ENCODE assay signal across 21 cellular contexts in the genomic region with DNA sequence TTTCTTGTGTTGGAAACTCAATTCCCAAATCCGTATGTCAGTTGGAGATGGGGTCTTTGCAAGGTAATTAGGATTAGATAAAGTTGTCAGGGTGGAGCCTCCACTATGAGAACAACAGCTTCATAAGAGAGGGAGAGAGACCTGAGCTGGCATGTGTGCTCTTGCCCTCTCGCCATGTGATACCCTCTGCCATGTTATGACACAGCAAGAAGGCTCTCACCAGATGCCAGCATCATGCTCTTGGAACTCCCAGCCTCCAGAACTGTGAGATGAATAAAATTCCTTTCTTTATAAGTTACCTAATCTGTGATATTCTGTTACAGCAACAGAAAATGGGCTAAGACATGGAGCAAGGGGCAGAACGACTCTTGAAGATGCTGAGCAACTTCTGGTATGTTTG.
A peak's percentile ranks its signal among the peaks of the same experiment; 100 is the strongest.
DNase-seq lines count a peak whose midpoint lies in the region; ATAC-seq, FAIRE-seq and TF ChIP-seq lines count a peak whose summit lies in the region.
"Had no signal": no experiment of that assay in that cellular context is flagged by ENCODE, and none has a peak within 500 bp of the region (broad histone marks: within the 10 kb centered on the region; RNA-seq: fewer than 3 reads in every experiment).

No MANE protein-coding gene starts in this region.

- no peaks in the 10 kb centered on the region for H4K20me1 ChIP-seq in mammary epithelial cell (ENCODE audit: insufficient read depth, low read length)
- no peaks in the 10 kb centered on the region for H4K20me1 ChIP-seq in PC-9 (ENCODE audit: insufficient read depth)

- H3K4me3 ChIP-seq in mammary epithelial cell (replicated peaks in 1 of 3; ENCODE audit: insufficient read depth in 1 of 3, low read depth in 2 of 3, low read length in 3 of 3) (no peak overlapping the region), bronchial epithelial cell (ENCODE audit: low read depth, low read length) (no peak overlapping the region), PC-9 (no peak overlapping the region)
- H3K4me3 ChIP-seq: HAP-1 had no signal

- H3K9me3 Mint-ChIP-seq in MCF 10A (ENCODE audit: unreplicated experiment) (peaks cover 9% of the 10 kb centered on the region), T-cell (peaks cover 4 to 9% (median 8%) of the 10 kb centered on the region in 3 donors)

- H3K36me3 Mint-ChIP-seq in MCF 10A (ENCODE audit: insufficient read depth, unreplicated experiment) (no peaks in the 10 kb centered on the region), T-cell (no peaks in the 10 kb centered on the region)

- H3K27ac ChIP-seq in mammary epithelial cell (ENCODE audit: insufficient read depth, low read depth, low read length) (no peak overlapping the region), PC-9 (no peak overlapping the region)
- H3K27ac ChIP-seq: RWPE1 had no signal

- no peak overlapping the region for H3K4me2 ChIP-seq in mammary epithelial cell (ENCODE audit: insufficient read depth, low read depth, low read length)
- H3K4me2 ChIP-seq in PC-9: no peak overlapping the region

- no peak overlapping the region for H2AFZ ChIP-seq in mammary epithelial cell (ENCODE audit: low read depth, low read length)
- no peak overlapping the region for H2AFZ ChIP-seq in PC-9

- H3K79me2 ChIP-seq in mammary epithelial cell (ENCODE audit: insufficient read depth, low read length) (no peaks in the 10 kb centered on the region), PC-9 (ENCODE audit: low read depth) (no peaks in the 10 kb centered on the region)

- BruUV-seq in mammary epithelial cell (replicated peaks; lab: Mats Ljungman, UMichigan) (no TSS peak), MCF 10A (replicated peaks; lab: Mats Ljungman, UMichigan) (no TSS peak), PC-9 (replicated peaks; lab: Mats Ljungman, UMichigan) (no TSS peak)

- TF ChIP-seq CTCF in mammary epithelial cell (conservative IDR thresholded peaks at IDR 0.05 in 1 of 2, IDR thresholded peaks at IDR 0.05 in 1 of 2; ENCODE audit: extremely low read depth in 1 of 2, insufficient read depth in 1 of 2, low read depth in 1 of 2, low read length in 2 of 2) (no peak), MCF 10A (IDR thresholded peaks at IDR 0.05; ENCODE audit: unreplicated experiment) (no peak), bronchial epithelial cell (IDR thresholded peaks at IDR 0.05; ENCODE audit: insufficient read depth, low read length, severe bottlenecking) (no peak), PC-9 (conservative IDR thresholded peaks at IDR 0.05) (no peak)

- CTCF ChIA-PET in mammary epithelial cell (lab: Charles Lee; ENCODE audit: low non-redundant PET) (no interaction called here), MCF 10A (lab: Yijun Ruan, JAX) (no interaction called here), PC-9 (lab: Charles Lee) (no interaction called here), T-cell (lab: Charles Lee) (no interaction called here)

- dilution Hi-C loops in mammary epithelial cell (cut with HindIII; ENCODE audit: low sequenced_read_pairs): no loop called here

- H3K9me2 ChIP-seq in PC-9 (ENCODE audit: insufficient read depth): no peaks in the 10 kb centered on the region

- 94% methylated on average over 3 of the region's 3 CpGs for WGBS in mammary epithelial cell (ENCODE audit: low coverage, missing lambda C conversion rate)

- peaks cover 9% of the 10 kb centered on the region for H3K4me1 Mint-ChIP-seq in MCF 10A (ENCODE audit: insufficient read depth, unreplicated experiment)
- H3K4me1 Mint-ChIP-seq in T-cell: no peaks in the 10 kb centered on the region

- in situ Hi-C loops in mammary epithelial cell (cut with MboI; ENCODE audit: low sequenced_read_pairs in 2 of 2): no loop called here

- H3K36me3 ChIP-seq in mammary epithelial cell (ENCODE audit: insufficient read depth, low read length) (no peaks in the 10 kb centered on the region), bronchial epithelial cell (ENCODE audit: control insufficient read depth, insufficient read depth, low read length) (no peaks in the 10 kb centered on the region), PC-9 (ENCODE audit: low read depth) (no peaks in the 10 kb centered on the region)
- H3K36me3 ChIP-seq: HAP-1 had no signal

- H3K27ac Mint-ChIP-seq in MCF 10A (ENCODE audit: low read depth, unreplicated experiment) (no peak overlapping the region), T-cell (no peak overlapping the region)
- H3K27ac Mint-ChIP-seq: CD4-positive, alpha-beta T cell had no signal

- H3K27me3 Mint-ChIP-seq in MCF 10A (ENCODE audit: insufficient read depth, unreplicated experiment) (no peaks in the 10 kb centered on the region), T-cell (peaks cover 0 to 11% of the 10 kb centered on the region in 2 donors)
- H3K27me3 Mint-ChIP-seq: CD4-positive, alpha-beta T cell had no signal

- POLR2A ChIA-PET in MCF 10A (lab: Yijun Ruan, JAX) (no interaction called here), PC-9 (lab: Charles Lee; ENCODE audit: unreplicated experiment) (no interaction called here), T-cell (lab: Charles Lee) (no interaction called here)

- H3K4me3 Mint-ChIP-seq in MCF 10A (ENCODE audit: unreplicated experiment) (no peak overlapping the region), T-cell (no peak overlapping the region)
- H3K4me3 Mint-ChIP-seq: CD4-positive, alpha-beta T cell had no signal

- FAIRE-seq in bronchial epithelial cell (lab: Jason Lieb, UNC): no peak

- peak; percentile 58 for DNase-seq in mammary epithelial cell
- no peak for DNase-seq in MCF 10A (ENCODE audit: unreplicated experiment)
- peak; percentile 79 for DNase-seq in bronchial epithelial cell (ENCODE audit: low read depth)
- DNase-seq in iris pigment epithelial cell (ENCODE audit: low read depth): peak; percentile 7
- no peak for DNase-seq in PC-9
- no peak for DNase-seq in T-cell
- DNase-seq in stimulated activated CD8-positive, alpha-beta memory T cell treated with anti-CD3 and anti-CD28 coated beads, Interleukin-4, amount 100 ng/mL, for 48 hours: no peak
- DNase-seq: Caco-2; CD4-positive, alpha-beta T cell; DMS53; KBM-7; NCI-H1436; NCI-H1930; NCI-H226; NCI-H524; NCI-H82; SIG-M5 had no signal

- ATAC-seq in GM21825 (IDR thresholded peaks at IDR 0.05; ENCODE audit: unreplicated experiment) (no peak), T-cell (replicated peaks in 1 of 4) (no peak)
- ATAC-seq: SK-N-SH treated with all-trans-retinoic acid at 6 μM for 48 hours had no signal

- H3F3A ChIP-seq in PC-9 (ENCODE audit: insufficient read depth, low read depth): no peaks in the 10 kb centered on the region

- intact Hi-C loops in mammary epithelial cell (cut with micrococcal nuclease) (no loop called here), MCF 10A (cut with micrococcal nuclease) (no loop called here), PC-9 (cut with micrococcal nuclease; ENCODE audit: unreplicated experiment) (no loop called here)

- H3K4me1 ChIP-seq in mammary epithelial cell (ENCODE audit: insufficient read depth, low read length): peaks cover 7% of the 10 kb centered on the region
- H3K4me1 ChIP-seq in PC-9 (replicated peaks; ENCODE audit: insufficient read depth): no peaks in the 10 kb centered on the region
- H3K4me1 ChIP-seq: Caco-2, HAP-1 had no signal

- H3K9me3 ChIP-seq in mammary epithelial cell (replicated peaks; ENCODE audit: insufficient read depth, low read length) (no peaks in the 10 kb centered on the region), PC-9 (ENCODE audit: insufficient read depth, low read depth) (no peaks in the 10 kb centered on the region)
- H3K9me3 ChIP-seq: HAP-1 had no signal

- H3K9ac ChIP-seq in mammary epithelial cell (ENCODE audit: insufficient read depth, low read length): no peak overlapping the region

- no peaks in the 10 kb centered on the region for H3K27me3 ChIP-seq in mammary epithelial cell (ENCODE audit: insufficient read depth, low read length)
- H3K27me3 ChIP-seq in bronchial epithelial cell (ENCODE audit: control insufficient read depth, insufficient read depth, low read length): no peaks in the 10 kb centered on the region
- H3K27me3 ChIP-seq in PC-9 (ENCODE audit: insufficient read depth, low read depth): no peaks in the 10 kb centered on the region

Comparison
In these comparisons a context has a peak if more than half of its experiments do, and no peak if none do; other contexts are left out.
1. DNase-seq: peak in mammary epithelial cell (single experiment), bronchial epithelial cell (single experiment) and iris pigment epithelial cell (single experiment); none in MCF 10A (single experiment), PC-9 (0 of 2), T-cell (0 of 34) and stimulated activated CD8-positive, alpha-beta memory T cell treated with anti-CD3 and anti-CD28 coated beads, Interleukin-4, amount 100 ng/mL, for 48 hours (single experiment).